In genomic region chr3:43181202-43181910, GRCh38 we compare ENCODE assay signal across 10 cellular contexts.
DNase-seq lines count a peak whose midpoint lies in the region; ATAC-seq, FAIRE-seq and TF ChIP-seq lines count a peak whose summit lies in the region.
"Had no signal": no experiment of that assay in that cellular context is flagged by ENCODE, and none has a peak within 500 bp of the region (broad histone marks: within the 10 kb centered on the region; RNA-seq: fewer than 3 reads in every experiment).

No MANE protein-coding gene starts in this region.

- TF ChIP-seq EP300 in HepG2 (IDR thresholded peaks at IDR 0.05; ENCODE audit: low read depth in 2 of 2, low read length in 2 of 2) (no peak), HepG2 (CRISPR knock-in tag; IDR thresholded peaks at IDR 0.05; ENCODE audit: borderline replicate concordance) (no peak)

- H4K20me1 ChIP-seq in HepG2 (ENCODE audit: insufficient read depth, low read length) (no peaks in the 10 kb centered on the region), neural progenitor cell (ENCODE audit: low read depth) (no peaks in the 10 kb centered on the region)

- no peak for TF ChIP-seq POLR2A in HepG2 (IDR thresholded peaks at IDR 0.05; ENCODE audit: insufficient read depth in 1 of 2, low read depth in 2 of 2, low read length in 2 of 2)
- peak in 1 of 2 donors; percentile 9 for TF ChIP-seq POLR2A in Peyer's patch (IDR thresholded peaks at IDR 0.05)

- H3K9ac ChIP-seq in liver (ENCODE audit: low read depth in 1 of 2, low read length in 2 of 2): no peak overlapping the region
- H3K9ac ChIP-seq in HepG2 (ENCODE audit: insufficient read depth, low read depth, low read length): no peak overlapping the region
- no peak overlapping the region for H3K9ac ChIP-seq in neural progenitor cell

- H2AFZ ChIP-seq in HepG2 (ENCODE audit: low read length) (no peak overlapping the region), neural progenitor cell (replicated peaks) (no peak overlapping the region)

- POLR2A ChIA-PET in HepG2 (lab: Yijun Ruan, JAX): no interaction called here

- H3K27me3 Mint-ChIP-seq in stimulated activated naive CD8-positive, alpha-beta T cell treated with anti-CD3 and anti-CD28 coated beads, Interleukin-15, Interleukin-2, amounts not matched to agents 100 ng/mL and 50 ng/mL, for 24 hours: no peaks in the 10 kb centered on the region
- no peaks in the 10 kb centered on the region for H3K27me3 Mint-ChIP-seq in neural progenitor cell (ENCODE audit: insufficient read depth, low read depth)

- WGBS in liver: 58% methylated on average over 17 of the region's 17 CpGs
- 57% methylated on average over 14 of the region's 17 CpGs for WGBS in HepG2 (ENCODE audit: low lambda C conversion rate)

- DNase-seq in HepG2 (ENCODE audit: low spot score) (no peak), Peyer's patch (peak; percentile 36 to 86 (median 76)), HUDEP-2 (lab: John Stamatoyannopoulos, UW; ENCODE audit: unreplicated experiment in 76 of 76) (no peak), neural progenitor cell (ENCODE audit: low spot score) (no peak)
- DNase-seq in central memory CD4-positive, alpha-beta T cell: peak; percentile 61

- CTCF ChIA-PET in HepG2 (lab: Yijun Ruan, JAX; ENCODE audit: low intra/inter-chr PET ratio, low total read pairs): no interaction called here

- intact Hi-C loops in HepG2 (cut with micrococcal nuclease; ENCODE audit: unreplicated experiment): no loop called here

- H3K27me3 ChIP-seq in liver (ENCODE audit: control insufficient read depth in 4 of 4, insufficient read depth in 4 of 4, low read length in 3 of 4) (no peaks in the 10 kb centered on the region), HepG2 (ENCODE audit: control insufficient read depth in 1 of 2, insufficient read depth in 2 of 2, low read length in 2 of 2) (no peaks in the 10 kb centered on the region; a peak in 2 of 5 replicates), Peyer's patch (no peaks in the 10 kb centered on the region), neural progenitor cell (no peaks in the 10 kb centered on the region)
- H3K27me3 ChIP-seq: SJSA1 had no signal

- no peak overlapping the region for H3K4me2 ChIP-seq in HepG2 (ENCODE audit: low read depth, low read length)
- no peak overlapping the region for H3K4me2 ChIP-seq in neural progenitor cell

- H3K79me2 ChIP-seq in HepG2 (ENCODE audit: insufficient read depth, low read length) (no peaks in the 10 kb centered on the region), neural progenitor cell (ENCODE audit: low read depth) (no peaks in the 10 kb centered on the region)

- H3K4me3 ChIP-seq in liver (ENCODE audit: low read depth in 1 of 3, low read length in 3 of 3): no peak overlapping the region
- no peak overlapping the region for H3K4me3 ChIP-seq in HepG2 (replicated peaks in 1 of 3; ENCODE audit: insufficient read depth in 1 of 3, low read depth in 2 of 3, low read length in 3 of 3)
- H3K4me3 ChIP-seq in Peyer's patch: no peak overlapping the region
- no peak overlapping the region for H3K4me3 ChIP-seq in neural progenitor cell
- H3K4me3 ChIP-seq: SJSA1 had no signal

- H3K36me3 ChIP-seq in liver (ENCODE audit: control insufficient read depth in 4 of 4, insufficient read depth in 3 of 4, low read depth in 1 of 4, low read length in 3 of 4) (no peaks in the 10 kb centered on the region), HepG2 (replicated peaks in 1 of 2; ENCODE audit: control insufficient read depth in 1 of 2, insufficient read depth in 2 of 2, low read length in 2 of 2) (no peaks in the 10 kb centered on the region), Peyer's patch (no peaks in the 10 kb centered on the region), neural progenitor cell (no peaks in the 10 kb centered on the region)
- H3K36me3 ChIP-seq: SJSA1 had no signal

- H3K4me1 ChIP-seq in liver (ENCODE audit: control insufficient read depth in 4 of 4, insufficient read depth in 4 of 4, low read length in 3 of 4): peaks cover 25 to 49% (median 39%) of the 10 kb centered on the region in 4 donors
- peaks cover 45% of the 10 kb centered on the region for H3K4me1 ChIP-seq in HepG2 (ENCODE audit: insufficient read depth, low read length)
- H3K4me1 ChIP-seq in Peyer's patch: peaks cover 0 to 27% (median 21%) of the 10 kb centered on the region in 4 donors
- H3K4me1 ChIP-seq in neural progenitor cell: peaks cover 5% of the 10 kb centered on the region

- in situ Hi-C loops in HepG2 (cut with HindIII; ENCODE audit: extremely low pct_ligation_motif_present, low pct_unique_long_range_greater_than_20kb): no loop called here

- TF ChIP-seq RAD21 in liver (IDR thresholded peaks at IDR 0.05) (no peak), HepG2 (CRISPR knock-in tag; IDR thresholded peaks at IDR 0.05) (no peak)

- H3K36me3 Mint-ChIP-seq in stimulated activated naive CD8-positive, alpha-beta T cell treated with anti-CD3 and anti-CD28 coated beads, Interleukin-15, Interleukin-2, amounts not matched to agents 100 ng/mL and 50 ng/mL, for 24 hours (ENCODE audit: low read depth): no peaks in the 10 kb centered on the region
- H3K36me3 Mint-ChIP-seq in neural progenitor cell: no peaks in the 10 kb centered on the region

- H3K9me3 ChIP-seq in liver (ENCODE audit: control insufficient read depth in 4 of 4, low read length in 3 of 4): no peaks in the 10 kb centered on the region
- H3K9me3 ChIP-seq in HepG2 (ENCODE audit: low read length): no peaks in the 10 kb centered on the region
- H3K9me3 ChIP-seq in Peyer's patch: no peaks in the 10 kb centered on the region
- no peaks in the 10 kb centered on the region for H3K9me3 ChIP-seq in neural progenitor cell (ENCODE audit: low read depth)
- H3K9me3 ChIP-seq: SJSA1 had no signal

- no peaks in the 10 kb centered on the region for H3K9me3 Mint-ChIP-seq in stimulated activated naive CD8-positive, alpha-beta T cell treated with anti-CD3 and anti-CD28 coated beads, Interleukin-15, Interleukin-2, amounts not matched to agents 100 ng/mL and 50 ng/mL, for 24 hours
- no peaks in the 10 kb centered on the region for H3K9me3 Mint-ChIP-seq in neural progenitor cell

- TF ChIP-seq CTCF in liver (IDR thresholded peaks at IDR 0.05; ENCODE audit: low read depth, low read length, missing input control): no peak
- no peak for TF ChIP-seq CTCF in HepG2 (CRISPR knock-in tag; IDR thresholded peaks at IDR 0.05)
- no peak for TF ChIP-seq CTCF in Peyer's patch (IDR thresholded peaks at IDR 0.05)
- TF ChIP-seq CTCF in neural progenitor cell (IDR thresholded peaks at IDR 0.05): no peak

- BruUV-seq in HepG2 (replicated peaks; lab: Mats Ljungman, UMichigan): no TSS peak

- no peak overlapping the region for H3K4me3 Mint-ChIP-seq in stimulated activated naive CD8-positive, alpha-beta T cell treated with anti-CD3 and anti-CD28 coated beads, Interleukin-15, Interleukin-2, amounts not matched to agents 100 ng/mL and 50 ng/mL, for 24 hours
- no peak overlapping the region for H3K4me3 Mint-ChIP-seq in neural progenitor cell

- H3K27ac ChIP-seq in liver (ENCODE audit: low read depth in 1 of 2, low read length in 2 of 2) (peak overlapping the region; percentile 76 to 89), HepG2 (ENCODE audit: extremely low read length, insufficient read depth, low read length) (no peak overlapping the region), Peyer's patch (peak overlapping the region; percentile 60 to 94 (median 78)), neural progenitor cell (no peak overlapping the region)
- H3K27ac ChIP-seq: C4-2B, SJSA1 had no signal

- peaks cover 41% of the 10 kb centered on the region for H3K4me1 Mint-ChIP-seq in stimulated activated naive CD8-positive, alpha-beta T cell treated with anti-CD3 and anti-CD28 coated beads, Interleukin-15, Interleukin-2, amounts not matched to agents 100 ng/mL and 50 ng/mL, for 24 hours (ENCODE audit: low read depth)
- peaks cover 2% of the 10 kb centered on the region for H3K4me1 Mint-ChIP-seq in neural progenitor cell

- H3F3A ChIP-seq in neural progenitor cell (ENCODE audit: low read depth): no peaks in the 10 kb centered on the region

- peak overlapping the region; percentile 80 for H3K27ac Mint-ChIP-seq in stimulated activated naive CD8-positive, alpha-beta T cell treated with anti-CD3 and anti-CD28 coated beads, Interleukin-15, Interleukin-2, amounts not matched to agents 100 ng/mL and 50 ng/mL, for 24 hours
- no peak overlapping the region for H3K27ac Mint-ChIP-seq in neural progenitor cell

- no peak for FAIRE-seq in HepG2 (lab: Jason Lieb, UNC)

- ATAC-seq in HepG2: no peak
- no peak for ATAC-seq in GM19023 (IDR thresholded peaks at IDR 0.05; ENCODE audit: unreplicated experiment)

TF ChIP-seq in liver, 16 proteins besides CTCF, POLR2A, EP300 and RAD21:
- peak in 1 of 2 donors; percentile 72 for TF ChIP-seq RXRA (IDR thresholded peaks at IDR 0.05)
- TF ChIP-seq JUND (IDR thresholded peaks at IDR 0.05): peak in 1 of 2 donors; percentile 21
- no peak for TF ChIP-seq TAF1 (conservative IDR thresholded peaks at IDR 0.05)
- TF ChIP-seq MAX (IDR thresholded peaks at IDR 0.05): no peak
- peak; percentile 29 to 34 for TF ChIP-seq HNF4A (conservative IDR thresholded peaks at IDR 0.05)
- no peak for TF ChIP-seq HNF4G (IDR thresholded peaks at IDR 0.05)
- no peak for TF ChIP-seq FOXA2 (IDR thresholded peaks at IDR 0.05)

TF ChIP-seq in HepG2, 621 proteins besides CTCF, POLR2A, EP300 and RAD21 (continues in another document):
- TF ChIP-seq ATF2 (CRISPR knock-in tag; IDR thresholded peaks at IDR 0.05) (no peak), IKZF5 (CRISPR knock-in tag; IDR thresholded peaks at IDR 0.05) (no peak), ATF3 (CRISPR knock-in tag; IDR thresholded peaks at IDR 0.05) (no peak), ZMYM2 (CRISPR knock-in tag; IDR thresholded peaks at IDR 0.05) (no peak)

Comparison
In these comparisons a context has a peak if more than half of its experiments do, and no peak if none do; other contexts are left out.
1. H3K27ac ChIP-seq: peak in liver (2 of 2) and Peyer's patch (4 of 4); none in HepG2 (single experiment) and neural progenitor cell (single experiment).
2. DNase-seq: peak in Peyer's patch (3 of 3) and central memory CD4-positive, alpha-beta T cell (single experiment); none in HepG2 (single experiment), HUDEP-2 (0 of 76) and neural progenitor cell (single experiment).